Comparison of ENCODE assay signal across 34 cellular contexts in genomic region chr3:131532645-131533044, GRCh38.
"Had no signal": no experiment of that assay in that cellular context is flagged by ENCODE, and none has a peak within 500 bp of the region (broad histone marks: within the 10 kb centered on the region; RNA-seq: fewer than 3 reads in every experiment).

No MANE protein-coding gene starts in this region.

- H3K4me2 ChIP-seq: KMS-11 had no signal

- H3K9ac ChIP-seq: KMS-11 had no signal

- H3K4me3 ChIP-seq: MG63 had no signal

- H3K36me3 ChIP-seq: MG63 had no signal

- H3K27ac ChIP-seq: KMS-11 had no signal

- DNase-seq: Karpas-422, Kasumi-1, MG63, MM.1S, MV-4-11, NCI-H1048, NCI-H1092, NCI-H1092 treated with DMSO at 0.1 percent for 48 hours, NCI-H1105, NCI-H1105 treated with DMSO at 0.1 percent for 48 hours, NCI-H1417, NCI-H1417 treated with DMSO at 0.1 percent for 48 hours, NCI-H1436, NCI-H1436 treated with DMSO at 0.1 percent for 48 hours, NCI-H146, NCI-H1694, NCI-H1694 treated with DMSO at 0.1 percent for 48 hours, NCI-H187, NCI-H187 treated with DMSO at 0.1 percent for 48 hours, NCI-H1930, NCI-H2029, NCI-H2029 treated with DMSO at 0.1 percent for 48 hours, NCI-H2081, NCI-H2081 treated with DMSO at 0.1 percent for 48 hours, NCI-H2107, NCI-H2171, NCI-H2171 treated with DMSO at 0.1 percent for 48 hours, NCI-H2227 treated with DMSO at 0.1 percent for 48 hours, NCI-H226, NCI-H345, NCI-H446, NCI-H446 treated with DMSO at 0.1 percent for 48 hours, NCI-H510A had no signal

- H3K27me3 ChIP-seq: MG63 had no signal

- H3K9me3 ChIP-seq: MG63 had no signal
